ENCODE assay signal across 17 cellular contexts in the genomic region with DNA sequence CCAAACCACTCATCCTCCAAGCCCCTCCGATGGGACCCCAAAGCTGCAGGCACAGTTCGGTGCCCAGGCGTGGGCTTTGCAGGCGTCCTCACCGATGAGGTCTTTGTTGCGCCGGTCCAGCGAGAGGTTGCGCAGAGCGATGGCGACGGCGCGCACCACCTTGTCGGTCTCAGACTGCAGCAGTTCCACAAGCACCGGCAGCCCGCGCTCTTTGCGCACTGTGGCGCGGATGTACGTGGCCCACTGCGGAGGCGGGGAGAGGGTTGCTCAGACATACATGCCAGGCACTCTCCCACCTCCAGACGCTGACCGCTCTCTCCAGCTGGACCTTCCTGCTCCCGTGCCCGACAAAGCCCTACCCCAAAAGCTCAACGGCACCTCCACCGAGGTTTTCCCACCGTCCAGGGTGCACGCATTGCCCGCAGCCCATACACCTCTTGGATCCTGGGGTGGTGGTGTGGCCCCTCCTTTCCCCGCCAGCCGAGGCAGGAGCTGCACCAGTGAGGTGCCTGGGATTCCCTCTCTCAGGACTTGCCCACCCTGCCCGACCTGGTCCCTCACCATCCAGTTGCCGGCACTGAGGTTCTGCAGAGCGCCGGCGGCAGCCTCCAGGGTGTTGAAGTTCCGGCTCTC.
"Had no signal": no experiment of that assay in that cellular context is flagged by ENCODE, and none has a peak within 500 bp of the region (broad histone marks: within the 10 kb centered on the region; RNA-seq: fewer than 3 reads in every experiment).

No MANE protein-coding gene starts in this region.

- H3K27ac Mint-ChIP-seq: activated naive CD8-positive, alpha-beta T cell treated with anti-CD3 and anti-CD28 coated beads, Interleukin-2, amount 50 U/mL, for 24 hours; activated T-cell treated with anti-CD3 and anti-CD28 coated beads, Interleukin-2, amount 50 U/mL, for 72 hours; naive thymus-derived CD4-positive, alpha-beta T cell; stimulated activated naive CD8-positive, alpha-beta T cell treated with anti-CD3 and anti-CD28 coated beads, Interleukin-15, Interleukin-2, amounts not matched to agents 100 ng/mL and 50 ng/mL, for 24 hours had no signal

- H3K27ac ChIP-seq: left ventricle myocardium inferior, pancreas had no signal

- H3K4me3 ChIP-seq: left ventricle myocardium inferior, pancreas, tibial artery had no signal

- H3K4me1 ChIP-seq: pancreas had no signal

- H3K4me3 Mint-ChIP-seq: activated naive CD8-positive, alpha-beta T cell treated with anti-CD3 and anti-CD28 coated beads, Interleukin-2, amount 50 U/mL, for 24 hours; activated T-cell treated with anti-CD3 and anti-CD28 coated beads, Interleukin-2, amount 50 U/mL, for 72 hours; naive thymus-derived CD4-positive, alpha-beta T cell; stimulated activated naive CD8-positive, alpha-beta T cell treated with anti-CD3 and anti-CD28 coated beads, Interleukin-15, Interleukin-2, amounts not matched to agents 100 ng/mL and 50 ng/mL, for 24 hours had no signal

- H3K9me3 ChIP-seq: left ventricle myocardium inferior, pancreas, tibial artery had no signal

- H3K27me3 Mint-ChIP-seq: activated naive CD8-positive, alpha-beta T cell treated with anti-CD3 and anti-CD28 coated beads, Interleukin-2, amount 50 U/mL, for 24 hours; naive thymus-derived CD4-positive, alpha-beta T cell; stimulated activated naive CD8-positive, alpha-beta T cell treated with anti-CD3 and anti-CD28 coated beads, Interleukin-15, Interleukin-2, amounts not matched to agents 100 ng/mL and 50 ng/mL, for 24 hours had no signal

- H3K27me3 ChIP-seq: pancreas, tibial artery had no signal

- DNase-seq: activated CD4-positive, alpha-beta T cell treated with anti-CD3 and anti-CD28 coated beads for 4 hours; activated CD4-positive, alpha-beta T cell treated with anti-CD3 and anti-CD28 coated beads, Interleukin-2, amount 50 U/mL, for 48 hours; activated CD4-positive, CD25-positive, alpha-beta regulatory T cell; activated CD8-positive, alpha-beta memory T cell treated with anti-CD3 and anti-CD28 coated beads, Interleukin-2, amount 50 U/mL, for 48 hours; activated effector memory CD4-positive, alpha-beta T cell treated with Interleukin-2 at 50 U/mL for 16 hours; activated naive CD4-positive, alpha-beta T cell treated with anti-CD3 and anti-CD28 coated beads, Interleukin-2, amount 50 U/mL, for 16 hours; activated T-cell treated with anti-CD3 and anti-CD28 coated beads, Interleukin-2, amount 50 U/mL, for 72 hours; cortex of kidney; left ventricle myocardium inferior; naive thymus-derived CD4-positive, alpha-beta T cell; stimulated activated CD4-positive, alpha-beta T cell treated with anti-CD3 and anti-CD28 coated beads, Interleukin-12 subunit alpha, Interleukin-12 subunit beta, amount 100 ng/mL, for 4 hours; T-helper 9 cell had no signal

- H3K36me3 ChIP-seq: pancreas had no signal

- FAIRE-seq: endometrium, pancreas had no signal

- H3K9me3 Mint-ChIP-seq: activated naive CD8-positive, alpha-beta T cell treated with anti-CD3 and anti-CD28 coated beads, Interleukin-2, amount 50 U/mL, for 24 hours; activated T-cell treated with anti-CD3 and anti-CD28 coated beads, Interleukin-2, amount 50 U/mL, for 72 hours; naive thymus-derived CD4-positive, alpha-beta T cell; stimulated activated naive CD8-positive, alpha-beta T cell treated with anti-CD3 and anti-CD28 coated beads, Interleukin-15, Interleukin-2, amounts not matched to agents 100 ng/mL and 50 ng/mL, for 24 hours had no signal
